In the genomic region with DNA sequence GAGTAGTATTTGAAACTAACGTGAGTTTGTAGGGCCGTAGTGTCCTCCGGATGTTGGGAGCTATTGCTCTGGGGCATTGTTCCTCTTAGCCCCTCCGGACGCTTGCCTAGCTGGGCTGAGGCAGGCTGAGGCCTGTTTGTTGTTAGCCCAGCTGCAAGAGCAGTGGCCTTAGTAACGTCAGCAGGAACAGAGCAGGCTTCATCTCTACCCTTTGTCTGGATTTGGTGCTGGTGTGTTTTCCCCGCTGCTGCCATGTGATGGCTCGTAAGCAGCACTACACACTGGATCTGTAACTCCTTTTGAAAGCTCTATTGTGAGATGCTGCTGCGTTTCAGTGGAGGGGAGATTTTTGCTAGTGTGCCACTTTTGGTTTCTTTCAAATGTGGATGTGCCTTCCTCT, we compare ENCODE assay signal across 11 cellular contexts. TPM values are rescaled to one million over a fixed set of nuclear protein-coding genes. Genes with fewer than 3 reads are reported as not detected.
DNase-seq lines count a peak whose midpoint lies in the region; ATAC-seq, FAIRE-seq and TF ChIP-seq lines count a peak whose summit lies in the region.
"Had no signal": no experiment of that assay in that cellular context is flagged by ENCODE, and none has a peak within 500 bp of the region (broad histone marks: within the 10 kb centered on the region; RNA-seq: fewer than 3 reads in every experiment).

No MANE protein-coding gene starts in this region.

- H3K27me3 ChIP-seq in lower lobe of right lung (ENCODE audit: low read depth): no peaks in the 10 kb centered on the region
- no peaks in the 10 kb centered on the region for H3K27me3 ChIP-seq in right atrium auricular region
- H3K27me3 ChIP-seq: gastrocnemius medialis had no signal

- H3K4me3 ChIP-seq in lower lobe of right lung (no peak overlapping the region), right atrium auricular region (no peak overlapping the region)
- H3K4me3 ChIP-seq: gastrocnemius medialis had no signal

- no peak for TF ChIP-seq CTCF in lower lobe of right lung (IDR thresholded peaks at IDR 0.05)
- TF ChIP-seq CTCF in right atrium auricular region (IDR thresholded peaks at IDR 0.05): no peak

- no peak for FAIRE-seq in RCC 7860 (lab: Jason Lieb, UNC)

- H3K9me3 ChIP-seq in lower lobe of right lung (no peaks in the 10 kb centered on the region), right atrium auricular region (no peaks in the 10 kb centered on the region)
- H3K9me3 ChIP-seq: gastrocnemius medialis had no signal

- ATAC-seq in lower lobe of right lung: peak in 1 of 2 donors; percentile 17
- no peak for ATAC-seq in HG02798 (IDR thresholded peaks at IDR 0.05; ENCODE audit: poor library complexity, unreplicated experiment)
- no peak for ATAC-seq in left colon
- ATAC-seq: gastrocnemius medialis had no signal

- DNase-seq in AG20443 (ENCODE audit: low spot score): peak; percentile 21
- DNase-seq in NCI-H2227 (lab: John Stamatoyannopoulos, UW; ENCODE audit: unreplicated experiment): peak; percentile 44
- DNase-seq in cerebellum (ENCODE audit: low spot score): peak; percentile 13
- DNase-seq in lower lobe of right lung: no peak
- DNase-seq in RCC 7860 (ENCODE audit: low spot score): no peak
- DNase-seq in right atrium auricular region (ENCODE audit: low spot score): no peak
- DNase-seq in left colon: no peak
- DNase-seq: activated naive CD4-positive, alpha-beta T cell treated with Interleukin-2 at 50 U/mL for 16 hours; gastrocnemius medialis; NCI-H2171 had no signal

- H3K36me3 ChIP-seq in lower lobe of right lung: no peaks in the 10 kb centered on the region
- H3K36me3 ChIP-seq in right atrium auricular region: no peaks in the 10 kb centered on the region
- H3K36me3 ChIP-seq: gastrocnemius medialis had no signal

- intact Hi-C loops in lower lobe of right lung (cut with DNase I): no loop called here
- intact Hi-C loops in left colon (cut with DNase I, micrococcal nuclease): no loop called here

- peak overlapping the region; percentile 31 for H3K27ac ChIP-seq in lower lobe of right lung
- H3K27ac ChIP-seq in right atrium auricular region: no peak overlapping the region
- H3K27ac ChIP-seq: gastrocnemius medialis had no signal

- H3K4me1 ChIP-seq in lower lobe of right lung: peaks cover 6% of the 10 kb centered on the region
- H3K4me1 ChIP-seq in right atrium auricular region: no peaks in the 10 kb centered on the region
- H3K4me1 ChIP-seq: gastrocnemius medialis had no signal

RNA-seq across cellular contexts. Expression of a gene that starts 57.7 kb away (rescaled TPM):
- total RNA-seq in cerebellum: 84.7 TPM
- 12.4 TPM for total RNA-seq in lower lobe of right lung
- total RNA-seq in right atrium auricular region: 1 to 10 TPM; 1.0 to 1.6 TPM
- 1 to 10 TPM; 1.7 to 2.3 TPM for total RNA-seq in left colon

Comparison
In these comparisons a context has a peak if more than half of its experiments do, and no peak if none do; other contexts are left out.
1. DNase-seq: peak in AG20443 (single experiment), NCI-H2227 (single experiment) and cerebellum (single experiment); none in lower lobe of right lung (single experiment), RCC 7860 (single experiment), right atrium auricular region (single experiment) and left colon (0 of 2).